Comparison of ENCODE assay signal across 24 cellular contexts in the genomic region with DNA sequence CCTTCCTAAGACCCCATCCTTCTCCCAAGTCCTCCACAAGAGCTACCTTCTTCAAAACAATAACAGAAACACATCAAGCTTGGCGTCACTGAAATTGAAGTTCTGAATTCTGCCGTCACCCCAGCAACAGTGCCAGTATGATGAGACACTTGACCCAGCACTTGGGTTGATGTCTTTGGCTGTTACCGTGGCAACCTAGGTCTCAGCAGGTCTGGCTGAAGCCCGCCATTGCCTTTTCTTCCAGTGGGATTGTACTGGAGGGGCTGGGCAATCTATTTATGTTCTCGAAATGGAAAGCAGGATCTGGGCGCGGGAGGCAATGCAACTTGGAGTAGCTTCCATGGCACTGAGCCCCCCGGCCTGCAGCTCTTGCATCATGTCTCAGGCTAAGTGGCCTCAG.
"Had no signal": no experiment of that assay in that cellular context is flagged by ENCODE, and none has a peak within 500 bp of the region (broad histone marks: within the 10 kb centered on the region; RNA-seq: fewer than 3 reads in every experiment).

No MANE protein-coding gene starts in this region.

- H3K36me3 ChIP-seq: esophagus muscularis mucosa, gastroesophageal sphincter, heart right ventricle, pancreas, right lobe of liver, suprapubic skin, transverse colon, uterus had no signal

- H3K27me3 ChIP-seq: esophagus muscularis mucosa, gastroesophageal sphincter, heart right ventricle, pancreas, right lobe of liver, transverse colon, uterus had no signal

- ATAC-seq: activated CD4-positive, alpha-beta T cell treated with anti-CD3 and anti-CD28 coated beads for 36 hours; activated naive CD4-positive, alpha-beta T cell treated with anti-CD3 and anti-CD28 coated beads, Interleukin-2, amount 50 U/mL, for 72 hours; gastroesophageal sphincter; heart right ventricle; left ventricle myocardium superior; mucosa of descending colon; pancreas; right lobe of liver; WTC11 had no signal

- H3K4me3 ChIP-seq: esophagus muscularis mucosa, gastroesophageal sphincter, heart right ventricle, mucosa of descending colon, pancreas, right lobe of liver, suprapubic skin, transverse colon, uterus had no signal

- H3K4me1 ChIP-seq: esophagus muscularis mucosa, gastroesophageal sphincter, pancreas, right lobe of liver, suprapubic skin, transverse colon, uterus had no signal

- DNase-seq: activated CD4-positive, alpha-beta memory T cell treated with anti-CD3 and anti-CD28 coated beads for 36 hours; activated CD4-positive, alpha-beta T cell treated with anti-CD3 and anti-CD28 coated beads for 36 hours; activated gamma-delta T cell treated with Interleukin-2 at 50 U/mL for 16 hours; activated T-cell treated with anti-CD3 and anti-CD28 coated beads for 4 hours; amniotic stem cell; effector CD8-positive, alpha-beta T cell; heart right ventricle; kidney glomerular epithelial cell; left ventricle myocardium superior; mesenchymal stem cell; mucosa of descending colon; naive B cell; pancreas; small intestine; stimulated activated CD4-positive, alpha-beta T cell treated with anti-CD3 and anti-CD28 coated beads, Interleukin-15, amount 100 ng/mL, for 24 hours; stimulated activated CD4-positive, alpha-beta T cell treated with anti-CD3 and anti-CD28 coated beads, Interleukin-2, amount 100 ng/mL, for 48 hours; transverse colon; uterus had no signal

- H3K27ac ChIP-seq: esophagus muscularis mucosa, gastroesophageal sphincter, heart right ventricle, pancreas, right lobe of liver, suprapubic skin, transverse colon, uterus had no signal

- H3K9me3 ChIP-seq: esophagus muscularis mucosa, gastroesophageal sphincter, heart right ventricle, mucosa of descending colon, pancreas, right lobe of liver, suprapubic skin, transverse colon, uterus had no signal
